13 cellular contexts compared by ENCODE assay signal in genomic region chr7:154640266-154640865, GRCh38.
DNase-seq lines count a peak whose midpoint lies in the region; ATAC-seq, FAIRE-seq and TF ChIP-seq lines count a peak whose summit lies in the region.
"Had no signal": no experiment of that assay in that cellular context is flagged by ENCODE, and none has a peak within 500 bp of the region (broad histone marks: within the 10 kb centered on the region; RNA-seq: fewer than 3 reads in every experiment).

No MANE protein-coding gene starts in this region.

- CTCF ChIA-PET in HepG2 (lab: Yijun Ruan, JAX; ENCODE audit: low intra/inter-chr PET ratio, low total read pairs), result no interaction called here
- CTCF ChIA-PET in CD8-positive, alpha-beta memory T cell (lab: Charles Lee), result no interaction called here

- 4% methylated on average over 10 of the region's 10 CpGs for WGBS in HepG2 (ENCODE audit: low lambda C conversion rate)
- WGBS in right lobe of liver (ENCODE audit: insufficient coverage, low coverage, low lambda C conversion rate, missing lambda C conversion rate), result 36% methylated on average over 10 of the region's 10 CpGs

- H3K36me3 Mint-ChIP-seq in type B pancreatic cell, result no peaks in the 10 kb centered on the region
- H3K36me3 Mint-ChIP-seq in CD8-positive, alpha-beta memory T cell, result peaks cover 0 to 2% (median 0%) of the 10 kb centered on the region in 3 donors

- peak; percentile 21 for DNase-seq in HepG2 (ENCODE audit: low spot score)
- no peak for DNase-seq in right lobe of liver
- DNase-seq in OCI-M1 (lab: John Stamatoyannopoulos, UW), result peak; percentile 48
- peak; percentile 42 to 44 for DNase-seq in hippocampal formation (lab: John Stamatoyannopoulos, UW)
- DNase-seq in type B pancreatic cell (ENCODE audit: extremely low spot score, unreplicated experiment), result no peak
- DNase-seq in NCI-H1436 (lab: John Stamatoyannopoulos, UW), result no peak
- DNase-seq in CD8-positive, alpha-beta memory T cell, result no peak
- no peak for DNase-seq in uterus
- DNase-seq: activated CD4-positive, CD25-positive, alpha-beta regulatory T cell treated with anti-CD3 and anti-CD28 coated beads, Interleukin-2, amount 50 U/mL, for 72 hours; brain microvascular endothelial cell; NCI-H2171 had no signal

- no peaks in the 10 kb centered on the region for H3K79me2 ChIP-seq in HepG2 (ENCODE audit: insufficient read depth, low read length)

- TF ChIP-seq EP300 in HepG2 (IDR thresholded peaks at IDR 0.05; ENCODE audit: low read depth in 2 of 2, low read length in 2 of 2), result no peak
- TF ChIP-seq EP300 in HepG2 (CRISPR knock-in tag; IDR thresholded peaks at IDR 0.05; ENCODE audit: borderline replicate concordance), result no peak

- no peak overlapping the region for H3K9ac ChIP-seq in HepG2 (ENCODE audit: insufficient read depth, low read depth, low read length)

- H3K4me3 Mint-ChIP-seq in type B pancreatic cell, result no peak overlapping the region
- H3K4me3 Mint-ChIP-seq in CD8-positive, alpha-beta memory T cell, result no peak overlapping the region
- H3K4me3 Mint-ChIP-seq: activated T-helper 17 cell treated with anti-CD3 and anti-CD28 coated beads, Interleukin-2, amount 50 U/mL, for 72 hours had no signal

- in situ Hi-C loops in HepG2 (cut with HindIII; ENCODE audit: extremely low pct_ligation_motif_present, low pct_unique_long_range_greater_than_20kb), result no loop called here

- POLR2A ChIA-PET in HepG2 (lab: Yijun Ruan, JAX), result no interaction called here
- POLR2A ChIA-PET in CD8-positive, alpha-beta memory T cell (lab: Charles Lee), result no interaction called here

- TF ChIP-seq POLR2A in HepG2 (IDR thresholded peaks at IDR 0.05; ENCODE audit: insufficient read depth in 1 of 2, low read depth in 2 of 2, low read length in 2 of 2) (no peak), right lobe of liver (IDR thresholded peaks at IDR 0.05) (no peak), uterus (IDR thresholded peaks at IDR 0.05) (no peak)

- peak; percentile 91 for ATAC-seq in HepG2
- ATAC-seq in right lobe of liver, result no peak
- ATAC-seq: activated T-helper 17 cell treated with anti-CD3 and anti-CD28 coated beads, Interleukin-2, amount 50 U/mL, for 72 hours had no signal

- H3K9me3 Mint-ChIP-seq in type B pancreatic cell, result peaks cover 5% of the 10 kb centered on the region
- peaks cover under 1 to 8% (median 4%) of the 10 kb centered on the region in 5 donors for H3K9me3 Mint-ChIP-seq in CD8-positive, alpha-beta memory T cell

- H3K27ac Mint-ChIP-seq in type B pancreatic cell, result no peak overlapping the region
- H3K27ac Mint-ChIP-seq in CD8-positive, alpha-beta memory T cell, result no peak overlapping the region
- H3K27ac Mint-ChIP-seq: activated T-helper 17 cell treated with anti-CD3 and anti-CD28 coated beads, Interleukin-2, amount 50 U/mL, for 72 hours had no signal

- H3K4me3 ChIP-seq in HepG2 (replicated peaks in 1 of 3; ENCODE audit: insufficient read depth in 1 of 3, low read depth in 2 of 3, low read length in 3 of 3), result no peak overlapping the region
- H3K4me3 ChIP-seq in right lobe of liver, result no peak overlapping the region
- no peak overlapping the region for H3K4me3 ChIP-seq in CD8-positive, alpha-beta memory T cell (ENCODE audit: low read length)
- H3K4me3 ChIP-seq in uterus, result no peak overlapping the region
- H3K4me3 ChIP-seq: SK-N-MC had no signal

- intact Hi-C loops in HepG2 (cut with micrococcal nuclease; ENCODE audit: unreplicated experiment) (no loop called here), right lobe of liver (cut with DNase I) (no loop called here), uterus (cut with DNase I; ENCODE audit: low total_unique reads) (no loop called here)

- no peaks in the 10 kb centered on the region for H3K4me1 Mint-ChIP-seq in type B pancreatic cell (ENCODE audit: unreplicated experiment)
- H3K4me1 Mint-ChIP-seq in CD8-positive, alpha-beta memory T cell, result no peaks in the 10 kb centered on the region
- H3K4me1 Mint-ChIP-seq: activated T-helper 17 cell treated with anti-CD3 and anti-CD28 coated beads, Interleukin-2, amount 50 U/mL, for 72 hours had no signal

- TF ChIP-seq CTCF in HepG2 (CRISPR knock-in tag; IDR thresholded peaks at IDR 0.05), result peak; percentile 71
- TF ChIP-seq CTCF in right lobe of liver (IDR thresholded peaks at IDR 0.05), result no peak
- TF ChIP-seq CTCF in type B pancreatic cell (conservative IDR thresholded peaks at IDR 0.05), result peak; percentile 63
- TF ChIP-seq CTCF in uterus (IDR thresholded peaks at IDR 0.05), result no peak

- no peaks in the 10 kb centered on the region for H3K36me3 ChIP-seq in HepG2 (replicated peaks in 1 of 2; ENCODE audit: control insufficient read depth in 1 of 2, insufficient read depth in 2 of 2, low read length in 2 of 2)
- no peaks in the 10 kb centered on the region for H3K36me3 ChIP-seq in right lobe of liver
- H3K36me3 ChIP-seq in CD8-positive, alpha-beta memory T cell (ENCODE audit: insufficient read depth, low read length), result no peaks in the 10 kb centered on the region
- H3K36me3 ChIP-seq in uterus, result no peaks in the 10 kb centered on the region
- H3K36me3 ChIP-seq: brain microvascular endothelial cell had no signal

- H3K9me3 ChIP-seq in HepG2 (ENCODE audit: low read length) (no peaks in the 10 kb centered on the region), right lobe of liver (no peaks in the 10 kb centered on the region), uterus (no peaks in the 10 kb centered on the region)
- H3K9me3 ChIP-seq in CD8-positive, alpha-beta memory T cell (ENCODE audit: low read length), result no peaks in the 10 kb centered on the region

- no peak overlapping the region for H2AFZ ChIP-seq in HepG2 (ENCODE audit: low read length)

- TF ChIP-seq RAD21 in HepG2 (CRISPR knock-in tag; IDR thresholded peaks at IDR 0.05), result no peak

- no peaks in the 10 kb centered on the region for H3K27me3 Mint-ChIP-seq in type B pancreatic cell
- H3K27me3 Mint-ChIP-seq in CD8-positive, alpha-beta memory T cell, result no peaks in the 10 kb centered on the region

- H3K27ac ChIP-seq in HepG2 (ENCODE audit: extremely low read length, insufficient read depth, low read length) (no peak overlapping the region), right lobe of liver (no peak overlapping the region), uterus (no peak overlapping the region)
- no peak overlapping the region for H3K27ac ChIP-seq in CD8-positive, alpha-beta memory T cell (ENCODE audit: low read depth, low read length)
- H3K27ac ChIP-seq: brain microvascular endothelial cell, SK-N-MC had no signal

- H3K27me3 ChIP-seq in HepG2 (ENCODE audit: control insufficient read depth in 1 of 2, insufficient read depth in 2 of 2, low read length in 2 of 2), result peaks cover 0 to 20% of the 10 kb centered on the region in 2 experiments; a peak in 3 of 5 replicates
- H3K27me3 ChIP-seq in right lobe of liver, result no peaks in the 10 kb centered on the region
- no peaks in the 10 kb centered on the region for H3K27me3 ChIP-seq in CD8-positive, alpha-beta memory T cell (ENCODE audit: insufficient read depth, low read length, poor library complexity, severe bottlenecking)
- H3K27me3 ChIP-seq in uterus, result no peaks in the 10 kb centered on the region
- H3K27me3 ChIP-seq: brain microvascular endothelial cell had no signal

- FAIRE-seq in HepG2 (lab: Jason Lieb, UNC), result peak; percentile 66

- H3K4me2 ChIP-seq in HepG2 (ENCODE audit: low read depth, low read length), result no peak overlapping the region

- no peaks in the 10 kb centered on the region for H3K4me1 ChIP-seq in HepG2 (ENCODE audit: insufficient read depth, low read length)
- no peaks in the 10 kb centered on the region for H3K4me1 ChIP-seq in right lobe of liver
- no peaks in the 10 kb centered on the region for H3K4me1 ChIP-seq in CD8-positive, alpha-beta memory T cell (ENCODE audit: insufficient read depth, low read length)
- H3K4me1 ChIP-seq in uterus, result no peaks in the 10 kb centered on the region

- BruUV-seq in HepG2 (replicated peaks; lab: Mats Ljungman, UMichigan), result no TSS peak

- H4K20me1 ChIP-seq in HepG2 (ENCODE audit: insufficient read depth, low read length), result no peaks in the 10 kb centered on the region

TF ChIP-seq in HepG2, 621 proteins besides CTCF, POLR2A, EP300 and RAD21 (continues in another document):
- TF ChIP-seq CSRNP2 (CRISPR knock-in tag; conservative IDR thresholded peaks at IDR 0.05; ENCODE audit: low read depth) (no peak), ZNF460 (CRISPR knock-in tag; IDR thresholded peaks at IDR 0.05; ENCODE audit: borderline replicate concordance) (no peak), STAG1 (CRISPR knock-in tag; IDR thresholded peaks at IDR 0.05) (peak; percentile 70), MEIS2 (CRISPR knock-in tag; IDR thresholded peaks at IDR 0.05) (no peak), HOXA9 (CRISPR knock-in tag; IDR thresholded peaks at IDR 0.05; ENCODE audit: borderline replicate concordance) (no peak), ZBTB2 (CRISPR knock-in tag; IDR thresholded peaks at IDR 0.05; ENCODE audit: low read depth) (no peak)

Comparison
In these comparisons a context has a peak if more than half of its experiments do, and no peak if none do; other contexts are left out.
1. DNase-seq: peak in HepG2 (single experiment), OCI-M1 (single experiment) and hippocampal formation (2 of 2); none in right lobe of liver (0 of 3), type B pancreatic cell (single experiment), NCI-H1436 (single experiment), CD8-positive, alpha-beta memory T cell (0 of 5) and uterus (0 of 2).
2. CTCF ChIP-seq: peak in HepG2 (single experiment) and type B pancreatic cell (single experiment); none in right lobe of liver (0 of 4) and uterus (0 of 4).